Comparison of ENCODE assay signal across 13 cellular contexts in genomic region chr6:136169356-136169755, GRCh38.
DNase-seq lines count a peak whose midpoint lies in the region; ATAC-seq and TF ChIP-seq lines count a peak whose summit lies in the region.
"Had no signal": no experiment of that assay in that cellular context is flagged by ENCODE, and none has a peak within 500 bp of the region (broad histone marks: within the 10 kb centered on the region; RNA-seq: fewer than 3 reads in every experiment).

No MANE protein-coding gene starts in this region.

- peaks cover 17% of the 10 kb centered on the region for H3K4me1 ChIP-seq in left ventricle myocardium inferior
- H3K4me1 ChIP-seq in heart right ventricle: peaks cover 0 to 12% (median 11%) of the 10 kb centered on the region in 9 donors
- no peaks in the 10 kb centered on the region for H3K4me1 ChIP-seq in trophoblast cell (ENCODE audit: control insufficient read depth in 1 of 2, insufficient read depth in 2 of 2, low read length in 2 of 2)
- H3K4me1 ChIP-seq: BLaER1, HAP-1 had no signal

- H4K12ac ChIP-seq in trophoblast cell (ENCODE audit: low read depth, low read length): no peak overlapping the region

- no peak overlapping the region for H2BK12ac ChIP-seq in trophoblast cell (ENCODE audit: low read length)

- TF ChIP-seq CTCF in left ventricle myocardium inferior (IDR thresholded peaks at IDR 0.05; ENCODE audit: borderline replicate concordance) (no peak), heart right ventricle (IDR thresholded peaks at IDR 0.05) (no peak)

- H3K9me3 ChIP-seq in left ventricle myocardium inferior (replicated peaks): no peaks in the 10 kb centered on the region
- H3K9me3 ChIP-seq in heart right ventricle: no peaks in the 10 kb centered on the region
- no peaks in the 10 kb centered on the region for H3K9me3 ChIP-seq in trophoblast cell (ENCODE audit: insufficient read depth, low read depth, low read length)
- H3K9me3 ChIP-seq: HAP-1 had no signal

- H3K27ac ChIP-seq in left ventricle myocardium inferior (replicated peaks): peak overlapping the region; percentile 7
- no peak overlapping the region for H3K27ac ChIP-seq in heart right ventricle
- no peak overlapping the region for H3K27ac ChIP-seq in trophoblast cell (ENCODE audit: low read depth, low read length)
- H3K27ac ChIP-seq: BLaER1 had no signal

- H2BK5ac ChIP-seq in trophoblast cell (ENCODE audit: low read depth, low read length, poor library complexity): no peak overlapping the region

- WGBS in heart right ventricle, 2 donors: 89 to 91% methylated on average over 2 of the region's 2 CpGs
- WGBS in trophoblast cell (ENCODE audit: extremely low coverage, insufficient coverage, insufficient read length): no CpG with 5 or more reads among the region's 2 CpGs

- no peak overlapping the region for H3K14ac ChIP-seq in trophoblast cell (ENCODE audit: low read length)

- no peak overlapping the region for H3K18ac ChIP-seq in trophoblast cell (ENCODE audit: low read length)

- no peak overlapping the region for H3K9ac ChIP-seq in trophoblast cell (ENCODE audit: low read length)
- H3K9ac ChIP-seq: BLaER1 had no signal

- H3K27me3 ChIP-seq in left ventricle myocardium inferior (ENCODE audit: low read depth) (no peaks in the 10 kb centered on the region), heart right ventricle (no peaks in the 10 kb centered on the region), trophoblast cell (ENCODE audit: insufficient read depth, low read length) (no peaks in the 10 kb centered on the region)
- H3K27me3 ChIP-seq: BLaER1 had no signal

- no peak for DNase-seq in left ventricle myocardium inferior
- no peak for DNase-seq in heart right ventricle
- peak; percentile 91 to 97 for DNase-seq in NCI-H524 (lab: John Stamatoyannopoulos, UW)
- peak; percentile 94 for DNase-seq in NCI-H82 treated with DMSO at 0.1 percent for 48 hours (lab: John Stamatoyannopoulos, UW; ENCODE audit: unreplicated experiment)
- no peak for DNase-seq in GDM1 (lab: John Stamatoyannopoulos, UW)
- no peak for DNase-seq in trophoblast cell
- DNase-seq: 8988T; CD4-positive, alpha-beta memory T cell; DMS79 treated with DMSO at 0.1 percent for 48 hours had no signal

- H3K36me3 ChIP-seq in left ventricle myocardium inferior (peaks cover 67% of the 10 kb centered on the region), heart right ventricle (peaks cover 0 to 71% (median 4%) of the 10 kb centered on the region in 9 donors), trophoblast cell (ENCODE audit: control insufficient read depth in 1 of 2, insufficient read depth in 2 of 2, low read length in 2 of 2) (no peaks in the 10 kb centered on the region)
- H3K36me3 ChIP-seq: BLaER1, HAP-1 had no signal

- H3K23ac ChIP-seq in trophoblast cell (ENCODE audit: low read length): no peak overlapping the region

- no peak overlapping the region for H2AFZ ChIP-seq in trophoblast cell (ENCODE audit: insufficient read depth, low read length, poor library complexity)

- intact Hi-C loops in left ventricle myocardium inferior (cut with micrococcal nuclease) (no loop called here), heart right ventricle (cut with DNase I) (no loop called here)

- no peak overlapping the region for H3K4me3 ChIP-seq in left ventricle myocardium inferior
- H3K4me3 ChIP-seq in heart right ventricle: no peak overlapping the region
- no peak overlapping the region for H3K4me3 ChIP-seq in trophoblast cell (ENCODE audit: low read depth, low read length)
- H3K4me3 ChIP-seq: BLaER1, GM12878, HAP-1 had no signal

- H4K8ac ChIP-seq in trophoblast cell (ENCODE audit: low read depth, low read length): no peak overlapping the region

- H2BK120ac ChIP-seq in trophoblast cell (ENCODE audit: insufficient read depth, low read length, poor library complexity): no peak overlapping the region

- no peak overlapping the region for H3K4me2 ChIP-seq in trophoblast cell (ENCODE audit: low read length)
- H3K4me2 ChIP-seq: BLaER1 had no signal

- no peak overlapping the region for H4K91ac ChIP-seq in trophoblast cell (ENCODE audit: low read depth, low read length)

- no peak for ATAC-seq in heart right ventricle
- ATAC-seq in HG02759 (IDR thresholded peaks at IDR 0.05; ENCODE audit: unreplicated experiment): no peak
- ATAC-seq: GM12878 had no signal

- no peak overlapping the region for H3K4ac ChIP-seq in trophoblast cell (ENCODE audit: low read depth, low read length)

- H3K79me1 ChIP-seq in trophoblast cell (ENCODE audit: low read length): no peaks in the 10 kb centered on the region

- H2AK5ac ChIP-seq in trophoblast cell (ENCODE audit: low read length): no peak overlapping the region

- H3K79me2 ChIP-seq in trophoblast cell (ENCODE audit: control insufficient read depth, insufficient read depth, low read length, poor library complexity): no peaks in the 10 kb centered on the region

Comparison
In these comparisons a context has a peak if more than half of its experiments do, and no peak if none do; other contexts are left out.
1. DNase-seq: peak in NCI-H524 (2 of 2) and NCI-H82 treated with DMSO at 0.1 percent for 48 hours (single experiment); none in left ventricle myocardium inferior (single experiment), heart right ventricle (0 of 2), GDM1 (single experiment) and trophoblast cell (0 of 2).